ENCODE assay signal across 8 cellular contexts in genomic region chr1:39230261-39231190, GRCh38. TPM values are rescaled to one million over a fixed set of nuclear protein-coding genes. Genes with fewer than 3 reads are reported as not detected.
DNase-seq lines count a peak whose midpoint lies in the region; ATAC-seq, FAIRE-seq and TF ChIP-seq lines count a peak whose summit lies in the region.

No MANE protein-coding gene starts in this region.

- H3K4me3 Mint-ChIP-seq in T-helper 2 cell treated with Interferon-gamma antibody and Interleukin-4, amounts not matched to agents 5 μg/mL and 100 μg/mL, for 36 hours, result peak overlapping the region; percentile 15
- H3K4me3 Mint-ChIP-seq in osteocyte (ENCODE audit: unreplicated experiment), result no peak overlapping the region

- peaks cover 40% of the 10 kb centered on the region for H3K36me3 Mint-ChIP-seq in T-helper 2 cell treated with Interferon-gamma antibody and Interleukin-4, amounts not matched to agents 5 μg/mL and 100 μg/mL, for 36 hours (ENCODE audit: low read depth)
- no peaks in the 10 kb centered on the region for H3K36me3 Mint-ChIP-seq in osteocyte (ENCODE audit: unreplicated experiment)

- no peak for TF ChIP-seq EP300 in esophagus muscularis mucosa (IDR thresholded peaks at IDR 0.05)

- peaks cover 37% of the 10 kb centered on the region for H3K4me1 Mint-ChIP-seq in T-helper 2 cell treated with Interferon-gamma antibody and Interleukin-4, amounts not matched to agents 5 μg/mL and 100 μg/mL, for 36 hours (ENCODE audit: low read depth)
- peaks cover 25% of the 10 kb centered on the region for H3K4me1 Mint-ChIP-seq in osteocyte (ENCODE audit: unreplicated experiment)

- DNase-seq in GM12891 (ENCODE audit: insufficient read length, low spot score), result no peak
- DNase-seq in T-helper 2 cell treated with Interferon-gamma antibody and Interleukin-4, amounts not matched to agents 5 μg/mL and 100 μg/mL, for 36 hours (ENCODE audit: low spot score), result peak; percentile 12
- no peak for DNase-seq in esophagus muscularis mucosa (ENCODE audit: extremely low spot score)
- DNase-seq in osteocyte (ENCODE audit: extremely low spot score, unreplicated experiment), result no peak
- DNase-seq in GOT3 (lab: John Stamatoyannopoulos, UW), result no peak
- no peak for DNase-seq in RCC 7860 (ENCODE audit: low spot score)
- no peak for DNase-seq in BE2C

- H3K36me3 ChIP-seq in esophagus muscularis mucosa (peaks cover 0 to 17% (median 12%) of the 10 kb centered on the region in 4 donors), BE2C (no peaks in the 10 kb centered on the region)

- H3K9me3 ChIP-seq in esophagus muscularis mucosa, result no peaks in the 10 kb centered on the region
- H3K9me3 ChIP-seq in BE2C, result no peaks in the 10 kb centered on the region

- ATAC-seq in HG02870 (IDR thresholded peaks at IDR 0.05; ENCODE audit: unreplicated experiment), result peak; percentile 75

- 66% methylated on average over 8 of the region's 9 CpGs for WGBS in esophagus muscularis mucosa

- intact Hi-C loops in esophagus muscularis mucosa (cut with DNase I), result no loop called here

- FAIRE-seq in GM12891 (lab: Jason Lieb, UNC) (peak; percentile 90), RCC 7860 (lab: Jason Lieb, UNC) (no peak)

- H3K27ac ChIP-seq in esophagus muscularis mucosa (replicated peaks in 1 of 4), result peak overlapping the region; percentile 22 to 46 (median 36)

- no peak for TF ChIP-seq POLR2A in GM12891 (IDR thresholded peaks at IDR 0.05; ENCODE audit: low read depth, low read length)
- TF ChIP-seq POLR2A in esophagus muscularis mucosa (IDR thresholded peaks at IDR 0.05; ENCODE audit: low read depth), result no peak

- H3K27me3 Mint-ChIP-seq in T-helper 2 cell treated with Interferon-gamma antibody and Interleukin-4, amounts not matched to agents 5 μg/mL and 100 μg/mL, for 36 hours (ENCODE audit: low read depth), result no peaks in the 10 kb centered on the region
- H3K27me3 Mint-ChIP-seq in osteocyte (ENCODE audit: unreplicated experiment), result no peaks in the 10 kb centered on the region

- H3K27me3 ChIP-seq in esophagus muscularis mucosa, result no peaks in the 10 kb centered on the region
- H3K27me3 ChIP-seq in BE2C, result no peaks in the 10 kb centered on the region

- H3K4me3 ChIP-seq in esophagus muscularis mucosa (no peak overlapping the region), BE2C (ENCODE audit: low read depth, low read length) (no peak overlapping the region)

- H3K27ac Mint-ChIP-seq in T-helper 2 cell treated with Interferon-gamma antibody and Interleukin-4, amounts not matched to agents 5 μg/mL and 100 μg/mL, for 36 hours, result peak overlapping the region; percentile 52
- H3K27ac Mint-ChIP-seq in osteocyte (ENCODE audit: unreplicated experiment), result peak overlapping the region; percentile 86

- H3K9me3 Mint-ChIP-seq in T-helper 2 cell treated with Interferon-gamma antibody and Interleukin-4, amounts not matched to agents 5 μg/mL and 100 μg/mL, for 36 hours, result no peaks in the 10 kb centered on the region
- no peaks in the 10 kb centered on the region for H3K9me3 Mint-ChIP-seq in osteocyte (ENCODE audit: unreplicated experiment)

- no peak for TF ChIP-seq CTCF in esophagus muscularis mucosa (IDR thresholded peaks at IDR 0.05)
- TF ChIP-seq CTCF in osteocyte (IDR thresholded peaks at IDR 0.05), result no peak
- TF ChIP-seq CTCF in BE2C (IDR thresholded peaks at IDR 0.05; ENCODE audit: low read depth, low read length), result no peak

- H3K4me1 ChIP-seq in esophagus muscularis mucosa, result peaks cover 35 to 67% (median 59%) of the 10 kb centered on the region in 4 donors
- no peaks in the 10 kb centered on the region for H3K4me1 ChIP-seq in BE2C

TF ChIP-seq in GM12891, 5 proteins besides CTCF, POLR2A, EP300 and RAD21:
- 0 out of 2 replicates have a peak, but pooled peaks have one; percentile 25 for TF ChIP-seq SPI1 (IDR thresholded peaks at IDR 0.05; ENCODE audit: low read depth, low read length)
- TF ChIP-seq PAX5 (IDR thresholded peaks at IDR 0.05; ENCODE audit: insufficient read depth, low read length, severe bottlenecking), result no peak

RNA-seq across cellular contexts. Expression of gene MACF1, which starts 26.0 kb away (rescaled TPM):
- polyA plus RNA-seq in GM12891 (2012; ENCODE audit: low read depth, missing spikeins), result 41.6 TPM
- 100 to 1,000 TPM; 386 to 627 (median 576) TPM for total RNA-seq in esophagus muscularis mucosa
- total RNA-seq in osteocyte, result 431 and 452 TPM in 2 replicates
- polyA plus RNA-seq in BE2C (2012; ENCODE audit: insufficient read depth, insufficient read length, low read depth), result 24.3 TPM
